In genomic region chr11:66418168-66418985, GRCh38 we compare ENCODE assay signal across 1 cellular context.
TF ChIP-seq lines count a peak whose summit lies in the region.

No MANE protein-coding gene starts in this region.

TF ChIP-seq in HepG2, 621 proteins besides CTCF, POLR2A, EP300 and RAD21 (continued from another document and continues in another):
- TF ChIP-seq GLMP (CRISPR knock-in tag; IDR thresholded peaks at IDR 0.05; ENCODE audit: borderline replicate concordance) (peak; percentile 89; the same call in 1 of the 2 replicates), ZFP36L1 (CRISPR knock-in tag; IDR thresholded peaks at IDR 0.05) (no peak), DPF2 (CRISPR knock-in tag; IDR thresholded peaks at IDR 0.05; ENCODE audit: borderline replicate concordance, low read depth) (no peak), ATF7-NPFF (CRISPR knock-in tag; IDR thresholded peaks at IDR 0.05; ENCODE audit: low read depth) (no peak), ZNF724P (CRISPR knock-in tag; IDR thresholded peaks at IDR 0.05; ENCODE audit: borderline replicate concordance) (no peak), U2AF2 (IDR thresholded peaks at IDR 0.05; ENCODE audit: low read depth, low read length) (no peak), CHD2 (IDR thresholded peaks at IDR 0.05; ENCODE audit: low read depth, low read length) (no peak), ZNF234 (CRISPR knock-in tag; conservative IDR thresholded peaks at IDR 0.05) (0 out of 2 replicates have a peak, but pooled peaks have one; percentile 46), MED8 (CRISPR knock-in tag; IDR thresholded peaks at IDR 0.05; ENCODE audit: insufficient replicate concordance) (no peak), DZIP1 (CRISPR knock-in tag; IDR thresholded peaks at IDR 0.05) (peak; percentile 76; the same call in 1 of the 2 replicates), SPEN (CRISPR knock-in tag; IDR thresholded peaks at IDR 0.05; ENCODE audit: low read depth) (peak; percentile 53; the same call in 1 of the 2 replicates), ZNF556 (CRISPR knock-in tag; IDR thresholded peaks at IDR 0.05; ENCODE audit: borderline replicate concordance) (no peak), AHR (CRISPR knock-in tag; IDR thresholded peaks at IDR 0.05) (0 out of 2 replicates have a peak, but pooled peaks have one; percentile 68), SRF (IDR thresholded peaks at IDR 0.05; ENCODE audit: low read depth, low read length) (no peak), ZNF225 (CRISPR knock-in tag; IDR thresholded peaks at IDR 0.05) (no peak), TIGD3 (CRISPR knock-in tag; IDR thresholded peaks at IDR 0.05; ENCODE audit: borderline replicate concordance) (no peak), ZNF335 (CRISPR knock-in tag; IDR thresholded peaks at IDR 0.05) (peak; percentile 82), GABPA (IDR thresholded peaks at IDR 0.05; ENCODE audit: low read depth, low read length) (no peak), GABPA (CRISPR knock-in tag; IDR thresholded peaks at IDR 0.05; ENCODE audit: low read depth) (no peak), LCORL (IDR thresholded peaks at IDR 0.05) (no peak), LCORL (CRISPR knock-in tag; IDR thresholded peaks at IDR 0.05) (no peak), REXO4 (CRISPR knock-in tag; IDR thresholded peaks at IDR 0.05; ENCODE audit: borderline replicate concordance) (no peak), ZMYM3 (CRISPR knock-in tag; IDR thresholded peaks at IDR 0.05) (no peak), ZNF780A (CRISPR knock-in tag; IDR thresholded peaks at IDR 0.05) (0 out of 2 replicates have a peak, but pooled peaks have one; percentile 76), KDM4B (CRISPR knock-in tag; IDR thresholded peaks at IDR 0.05) (peak; percentile 91; the same call in 1 of the 2 replicates), MEIS2 (CRISPR knock-in tag; IDR thresholded peaks at IDR 0.05) (peak; percentile 88), BHLHE40 (IDR thresholded peaks at IDR 0.05; ENCODE audit: low read length) (no peak), ZNF446 (CRISPR knock-in tag; IDR thresholded peaks at IDR 0.05) (no peak; the same call in 1 of the 2 replicates), RNF219 (CRISPR knock-in tag; IDR thresholded peaks at IDR 0.05) (no peak), ZNF777 (CRISPR knock-in tag; IDR thresholded peaks at IDR 0.05) (peak; percentile 55; the same call in 1 of the 2 replicates), ZNF788 (CRISPR knock-in tag; IDR thresholded peaks at IDR 0.05; ENCODE audit: borderline replicate concordance) (0 out of 2 replicates have a peak, but pooled peaks have one; percentile 29), SRY (CRISPR knock-in tag; IDR thresholded peaks at IDR 0.05) (peak; percentile 98), HNF4A (CRISPR knock-in tag; IDR thresholded peaks at IDR 0.05) (no peak), KLF12 (CRISPR knock-in tag; IDR thresholded peaks at IDR 0.05; ENCODE audit: borderline replicate concordance) (peak; percentile 73; the same call in 1 of the 2 replicates), ZNF75D (CRISPR knock-in tag; IDR thresholded peaks at IDR 0.05; ENCODE audit: borderline replicate concordance) (peak; percentile 40; the same call in 1 of the 2 replicates), KDM3A (CRISPR knock-in tag; IDR thresholded peaks at IDR 0.05; ENCODE audit: low read depth) (peak; percentile 45; the same call in 1 of the 2 replicates), ZNF34 (CRISPR knock-in tag; IDR thresholded peaks at IDR 0.05; ENCODE audit: borderline replicate concordance) (no peak), ZNF557 (CRISPR knock-in tag; IDR thresholded peaks at IDR 0.05) (peak; percentile 92), KDM5A (IDR thresholded peaks at IDR 0.05; ENCODE audit: borderline replicate concordance, low read length) (no peak), MXD4 (CRISPR knock-in tag; IDR thresholded peaks at IDR 0.05) (peak; percentile 46; the same call in 1 of the 2 replicates), RFX5 (IDR thresholded peaks at IDR 0.05; ENCODE audit: low read depth, low read length) (no peak), ZBED4 (CRISPR knock-in tag; IDR thresholded peaks at IDR 0.05; ENCODE audit: borderline replicate concordance) (peak; percentile 80), ZIK1 (CRISPR knock-in tag; IDR thresholded peaks at IDR 0.05; ENCODE audit: borderline replicate concordance, low read depth) (peak; percentile 68; the same call in 1 of the 2 replicates), EED (CRISPR knock-in tag; IDR thresholded peaks at IDR 0.05) (peak; percentile 41; the same call in 1 of the 2 replicates), HDAC1 (CRISPR knock-in tag; IDR thresholded peaks at IDR 0.05) (no peak), TEF (CRISPR knock-in tag; IDR thresholded peaks at IDR 0.05) (peak; percentile 86; the same call in 1 of the 2 replicates), BCLAF1 (IDR thresholded peaks at IDR 0.05) (no peak), ZNF746 (CRISPR knock-in tag; IDR thresholded peaks at IDR 0.05) (no peak), FOXC1 (CRISPR knock-in tag; IDR thresholded peaks at IDR 0.05; ENCODE audit: borderline replicate concordance) (peak; percentile 30; the same call in 1 of the 2 replicates), TRIM24 (CRISPR knock-in tag; IDR thresholded peaks at IDR 0.05) (no peak)
